1 cellular context compared by ENCODE assay signal in the genomic region with DNA sequence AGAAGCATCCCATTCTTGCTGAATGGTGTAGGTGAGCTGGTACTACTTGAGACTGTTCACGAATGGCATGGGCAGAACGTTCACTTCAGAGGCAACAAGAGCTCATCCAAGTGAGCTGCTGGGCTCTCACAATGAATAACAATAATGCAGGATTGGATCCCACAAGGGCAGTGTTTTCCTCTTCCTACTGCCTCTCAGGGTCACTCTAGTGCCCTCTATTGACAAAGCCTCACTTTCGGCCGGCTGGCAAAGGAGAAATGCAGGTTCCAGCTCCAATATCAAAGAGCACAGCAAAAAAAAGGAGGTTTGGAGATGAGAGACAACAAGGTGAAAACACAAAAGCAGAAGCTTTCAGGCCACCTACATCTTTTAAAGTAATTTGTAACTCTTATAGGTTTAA.
TF ChIP-seq lines count a peak whose summit lies in the region.

No MANE protein-coding gene starts in this region.

TF ChIP-seq in HEK293, 187 proteins besides CTCF, POLR2A, EP300 and RAD21 (continued from another document):
- TF ChIP-seq, protein P1, sequence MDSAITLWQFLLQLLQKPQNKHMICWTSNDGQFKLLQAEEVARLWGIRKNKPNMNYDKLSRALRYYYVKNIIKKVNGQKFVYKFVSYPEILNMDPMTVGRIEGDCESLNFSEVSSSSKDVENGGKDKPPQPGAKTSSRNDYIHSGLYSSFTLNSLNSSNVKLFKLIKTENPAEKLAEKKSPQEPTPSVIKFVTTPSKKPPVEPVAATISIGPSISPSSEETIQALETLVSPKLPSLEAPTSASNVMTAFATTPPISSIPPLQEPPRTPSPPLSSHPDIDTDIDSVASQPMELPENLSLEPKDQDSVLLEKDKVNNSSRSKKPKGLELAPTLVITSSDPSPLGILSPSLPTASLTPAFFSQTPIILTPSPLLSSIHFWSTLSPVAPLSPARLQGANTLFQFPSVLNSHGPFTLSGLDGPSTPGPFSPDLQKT (IDR thresholded peaks at IDR 0.05; ENCODE audit: borderline replicate concordance, low read depth, low read length) = no peak
